Comparison of ENCODE assay signal across 27 cellular contexts in the genomic region with DNA sequence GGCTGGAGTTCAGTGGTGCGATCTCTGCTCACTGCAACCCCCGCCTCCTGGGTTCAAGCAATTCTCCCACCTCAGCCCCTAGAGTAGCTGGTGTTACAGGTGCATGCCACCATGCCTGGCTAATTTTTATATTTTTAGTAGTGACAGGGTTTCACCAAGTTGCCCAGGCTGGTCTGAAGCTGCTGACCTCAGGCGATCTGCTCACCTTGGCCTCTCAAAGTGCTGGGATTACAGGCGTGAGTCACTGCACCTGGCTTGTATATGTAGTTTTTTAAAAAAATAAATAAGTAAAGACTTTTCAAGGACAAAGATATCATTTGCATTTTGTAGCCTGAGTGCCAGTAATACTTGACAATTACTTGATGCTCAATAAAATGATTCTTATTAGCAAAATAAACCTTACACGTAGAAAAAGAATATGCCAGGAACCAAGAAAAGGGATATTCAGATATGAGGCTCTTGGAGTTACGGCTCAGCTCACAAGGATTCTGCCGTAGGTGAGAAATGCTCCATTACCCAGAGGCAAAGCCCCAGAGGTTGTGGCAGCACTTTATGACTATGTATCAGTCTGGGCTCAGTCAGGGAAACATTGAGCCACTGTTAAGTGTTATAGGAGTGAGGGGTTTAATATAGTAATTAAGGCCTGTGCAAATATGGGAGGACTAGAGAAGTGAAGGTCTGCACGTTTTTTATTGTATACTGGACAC.
DNase-seq lines count a peak whose midpoint lies in the region; ATAC-seq and TF ChIP-seq lines count a peak whose summit lies in the region.
"Had no signal": no experiment of that assay in that cellular context is flagged by ENCODE, and none has a peak within 500 bp of the region (broad histone marks: within the 10 kb centered on the region; RNA-seq: fewer than 3 reads in every experiment).

No MANE protein-coding gene starts in this region.

- no peak overlapping the region for H3K23ac ChIP-seq in IMR-90 (ENCODE audit: low read depth, low read length)

- H2BK120ac ChIP-seq in IMR-90 (ENCODE audit: low read depth, low read length), result no peak overlapping the region

- peaks cover 25% of the 10 kb centered on the region for H4K20me1 ChIP-seq in IMR-90 (ENCODE audit: insufficient read depth, low read length)
- H4K20me1 ChIP-seq in neural progenitor cell (ENCODE audit: low read depth), result no peaks in the 10 kb centered on the region

- no peak overlapping the region for H3K27ac Mint-ChIP-seq in neural progenitor cell
- no peak overlapping the region for H3K27ac Mint-ChIP-seq in stimulated activated naive CD8-positive, alpha-beta T cell treated with anti-CD3 and anti-CD28 coated beads, Interleukin-15, amount 100 ng/mL, for 72 hours
- H3K27ac Mint-ChIP-seq: activated B cell treated with CpG ODN at 0.5 μM for 24 hours; activated naive CD4-positive, alpha-beta T cell treated with anti-CD3 and anti-CD28 coated beads, Interleukin-2, amount 50 U/mL, for 24 hours; type B pancreatic cell had no signal

- no TSS peak for BruUV-seq in IMR-90 (replicated peaks; lab: Mats Ljungman, UMichigan)

- no peak overlapping the region for H3K4ac ChIP-seq in IMR-90 (ENCODE audit: low read depth, low read length)

- H3K4me3 ChIP-seq in IMR-90 (ENCODE audit: insufficient read depth, low read depth, low read length) (no peak overlapping the region), esophagus (ENCODE audit: low read depth in 1 of 2, low read length in 2 of 2) (no peak overlapping the region), neural progenitor cell (no peak overlapping the region)
- H3K4me3 ChIP-seq: breast epithelium, gastrocnemius medialis, left lung, Peyer's patch, SJCRH30 had no signal

- H3K36me3 Mint-ChIP-seq in neural progenitor cell, result peaks cover 9% of the 10 kb centered on the region

- intact Hi-C loops in IMR-90 (cut with micrococcal nuclease), result no loop called here

- no peak overlapping the region for H2AK9ac ChIP-seq in IMR-90 (replicated peaks; ENCODE audit: low read depth, low read length, poor library complexity)

- H3K27me3 ChIP-seq in IMR-90 (ENCODE audit: control insufficient read depth, insufficient read depth, low read length), result no peaks in the 10 kb centered on the region
- no peaks in the 10 kb centered on the region for H3K27me3 ChIP-seq in esophagus (ENCODE audit: control insufficient read depth in 1 of 2, insufficient read depth in 2 of 2, low read length in 2 of 2)
- no peaks in the 10 kb centered on the region for H3K27me3 ChIP-seq in neural progenitor cell
- H3K27me3 ChIP-seq: breast epithelium, gastrocnemius medialis, left lung, Peyer's patch, SJCRH30 had no signal

- peaks cover 4% of the 10 kb centered on the region for H3K9me3 Mint-ChIP-seq in neural progenitor cell
- H3K9me3 Mint-ChIP-seq in stimulated activated naive CD8-positive, alpha-beta T cell treated with anti-CD3 and anti-CD28 coated beads, Interleukin-15, amount 100 ng/mL, for 72 hours, result peaks cover 5 to 8% of the 10 kb centered on the region in 2 donors
- H3K9me3 Mint-ChIP-seq: activated naive CD4-positive, alpha-beta T cell treated with anti-CD3 and anti-CD28 coated beads, Interleukin-2, amount 50 U/mL, for 24 hours; type B pancreatic cell had no signal

- H4K8ac ChIP-seq in IMR-90 (ENCODE audit: low read depth in 2 of 2, low read length in 2 of 2), result no peak overlapping the region

- POLR2A ChIA-PET in IMR-90 (lab: Charles Lee; ENCODE audit: unreplicated experiment), result no interaction called here

- no peak overlapping the region for H3K27ac ChIP-seq in IMR-90 (ENCODE audit: insufficient read depth, low read length)
- H3K27ac ChIP-seq in esophagus (ENCODE audit: low read depth in 2 of 2, low read length in 1 of 2), result peak overlapping the region; percentile 44 to 83
- peak overlapping the region; percentile 82 for H3K27ac ChIP-seq in neural progenitor cell
- H3K27ac ChIP-seq: breast epithelium, gastrocnemius medialis, Peyer's patch, SJCRH30 had no signal

- dilution Hi-C loops in IMR-90 (cut with HindIII; ENCODE audit: low sequenced_read_pairs, unreplicated experiment), result no loop called here

- H3K18ac ChIP-seq in IMR-90 (ENCODE audit: low read depth, low read length), result no peak overlapping the region

- H3K36me3 ChIP-seq in IMR-90 (ENCODE audit: control insufficient read depth, insufficient read depth, low read length) (no peaks in the 10 kb centered on the region; the same call in 1 of the 2 replicates), esophagus (ENCODE audit: control insufficient read depth in 2 of 2, insufficient read depth in 2 of 2, low read length in 1 of 2) (no peaks in the 10 kb centered on the region), neural progenitor cell (no peaks in the 10 kb centered on the region)
- H3K36me3 ChIP-seq: breast epithelium, gastrocnemius medialis, left lung, Peyer's patch, SJCRH30 had no signal

- H3K4me2 ChIP-seq in IMR-90 (ENCODE audit: low read depth, low read length) (no peak overlapping the region), neural progenitor cell (peak overlapping the region; percentile 63)

- H2AFZ ChIP-seq in IMR-90 (replicated peaks; ENCODE audit: low read length, poor library complexity) (no peak overlapping the region), neural progenitor cell (replicated peaks) (no peak overlapping the region)

- H2BK15ac ChIP-seq in IMR-90 (ENCODE audit: low read depth, low read length), result peak overlapping the region; percentile 12; the same call in 1 of the 3 replicates

- TF ChIP-seq POLR2A in IMR-90 (IDR thresholded peaks at IDR 0.05; ENCODE audit: low read depth, low read length), result no peak

- no peak overlapping the region for H2AK5ac ChIP-seq in IMR-90 (ENCODE audit: low read depth, low read length)

- in situ Hi-C loops in IMR-90 (cut with MboI; ENCODE audit: low sequenced_read_pairs), result no loop called here

- H3K4me1 Mint-ChIP-seq in neural progenitor cell, result peaks cover 6% of the 10 kb centered on the region
- H3K4me1 Mint-ChIP-seq in stimulated activated naive CD8-positive, alpha-beta T cell treated with anti-CD3 and anti-CD28 coated beads, Interleukin-15, amount 100 ng/mL, for 72 hours, result no peaks in the 10 kb centered on the region
- H3K4me1 Mint-ChIP-seq: activated B cell treated with CpG ODN at 0.5 μM for 24 hours; activated naive CD4-positive, alpha-beta T cell treated with anti-CD3 and anti-CD28 coated beads, Interleukin-2, amount 50 U/mL, for 24 hours had no signal

- no peak overlapping the region for H4K5ac ChIP-seq in IMR-90 (ENCODE audit: low read depth, low read length)

- CTCF ChIA-PET in IMR-90 (lab: Yijun Ruan, JAX), result no interaction called here

- no peak for TF ChIP-seq CTCF in IMR-90 (conservative IDR thresholded peaks at IDR 0.05; ENCODE audit: low read depth, low read length)
- TF ChIP-seq CTCF in neural progenitor cell (IDR thresholded peaks at IDR 0.05), result no peak

- H3K27me3 Mint-ChIP-seq in neural progenitor cell (ENCODE audit: insufficient read depth, low read depth), result no peaks in the 10 kb centered on the region
- no peaks in the 10 kb centered on the region for H3K27me3 Mint-ChIP-seq in stimulated activated naive CD8-positive, alpha-beta T cell treated with anti-CD3 and anti-CD28 coated beads, Interleukin-15, amount 100 ng/mL, for 72 hours
- H3K27me3 Mint-ChIP-seq: activated B cell treated with CpG ODN at 0.5 μM for 24 hours; activated naive CD4-positive, alpha-beta T cell treated with anti-CD3 and anti-CD28 coated beads, Interleukin-2, amount 50 U/mL, for 24 hours; type B pancreatic cell had no signal

- no peak overlapping the region for H3K9ac ChIP-seq in IMR-90 (ENCODE audit: low read depth, low read length)
- no peak overlapping the region for H3K9ac ChIP-seq in neural progenitor cell

- 0 out of 2 replicates have a peak overlapping the region, but pooled peaks have one; percentile 10 for H3K14ac ChIP-seq in IMR-90 (replicated peaks; ENCODE audit: low read depth, low read length)

- DNase-seq in IMR-90, result no peak
- DNase-seq in NCI-H774 (lab: John Stamatoyannopoulos, UW), result peak; percentile 62
- DNase-seq in neural progenitor cell (ENCODE audit: low spot score), result no peak
- no peak for DNase-seq in cortex of kidney (lab: John Stamatoyannopoulos, UW)
- no peak for DNase-seq in stimulated activated naive CD8-positive, alpha-beta T cell treated with anti-CD3 and anti-CD28 coated beads, Interleukin-15, amount 100 ng/mL, for 72 hours
- DNase-seq in NCI-H2171 treated with DMSO at 0.1 percent for 48 hours (lab: John Stamatoyannopoulos, UW), result no peak
- no peak for DNase-seq in stimulated activated naive CD4-positive, alpha-beta T cell (lab: John Stamatoyannopoulos, UW)
- DNase-seq: activated B cell treated with CpG ODN at 0.5 μM for 24 hours; activated CD4-positive, alpha-beta T cell treated with anti-CD3 and anti-CD28 coated beads, Interleukin-2, amount 50 U/mL, for 48 hours; activated CD8-positive, alpha-beta memory T cell treated with anti-CD3 and anti-CD28 coated beads, Interleukin-2, amount 50 U/mL, for 48 hours; amygdala; DMS79; effector memory CD4-positive, alpha-beta T cell; gastrocnemius medialis; GF-D8; HCEC 1CT; left lung; mesendoderm; NCI-H1436 treated with DMSO at 0.1 percent for 48 hours; nucleus accumbens; Peyer's patch; SJCRH30; T1000 had no signal

- H3F3A ChIP-seq in neural progenitor cell (ENCODE audit: low read depth), result peaks cover 14% of the 10 kb centered on the region

- H3K9me3 ChIP-seq in IMR-90 (ENCODE audit: control insufficient read depth, insufficient read depth, low read length), result no peaks in the 10 kb centered on the region
- H3K9me3 ChIP-seq in esophagus (ENCODE audit: control insufficient read depth in 2 of 2, insufficient read depth in 1 of 2, low read depth in 1 of 2, low read length in 1 of 2), result no peaks in the 10 kb centered on the region
- H3K9me3 ChIP-seq in neural progenitor cell (ENCODE audit: low read depth), result no peaks in the 10 kb centered on the region
- H3K9me3 ChIP-seq: SJCRH30 had no signal

- no peak overlapping the region for H4K91ac ChIP-seq in IMR-90 (ENCODE audit: insufficient read depth, low read depth, low read length)

- peaks cover 29% of the 10 kb centered on the region for H3K4me1 ChIP-seq in IMR-90 (ENCODE audit: control insufficient read depth, insufficient read depth, low read length)
- H3K4me1 ChIP-seq in esophagus (ENCODE audit: control insufficient read depth in 2 of 2, insufficient read depth in 2 of 2, low read length in 1 of 2), result peaks cover 0 to 4% of the 10 kb centered on the region in 2 donors
- H3K4me1 ChIP-seq in neural progenitor cell, result peaks cover 41% of the 10 kb centered on the region
- H3K4me1 ChIP-seq: breast epithelium, gastrocnemius medialis, Peyer's patch, SJCRH30 had no signal

- no peak for TF ChIP-seq RAD21 in IMR-90 (IDR thresholded peaks at IDR 0.05; ENCODE audit: low read length)

- WGBS in IMR-90 (ENCODE audit: extremely low coverage in 2 of 2, insufficient read length in 1 of 2), 2 experiments, result no CpG with 5 or more reads among the region's 8 CpGs
- WGBS in esophagus, 2 donors, result 58 to 67% methylated on average over 8 of the region's 8 CpGs

- H2BK20ac ChIP-seq in IMR-90 (ENCODE audit: low read depth, low read length), result no peak overlapping the region

- H3K4me3 Mint-ChIP-seq in neural progenitor cell, result no peak overlapping the region
- H3K4me3 Mint-ChIP-seq in stimulated activated naive CD8-positive, alpha-beta T cell treated with anti-CD3 and anti-CD28 coated beads, Interleukin-15, amount 100 ng/mL, for 72 hours, result no peak overlapping the region
- H3K4me3 Mint-ChIP-seq: activated B cell treated with CpG ODN at 0.5 μM for 24 hours; activated naive CD4-positive, alpha-beta T cell treated with anti-CD3 and anti-CD28 coated beads, Interleukin-2, amount 50 U/mL, for 24 hours; type B pancreatic cell had no signal

- no peak for ATAC-seq in IMR-90 (ENCODE audit: low read depth)
- ATAC-seq in stimulated activated naive CD8-positive, alpha-beta T cell treated with anti-CD3 and anti-CD28 coated beads, Interleukin-15, amount 100 ng/mL, for 72 hours, result no peak
- ATAC-seq: gastrocnemius medialis, left lung had no signal

- no peak overlapping the region for H2BK5ac ChIP-seq in IMR-90 (ENCODE audit: low read depth, low read length, poor library complexity, severe bottlenecking)

- H3K79me1 ChIP-seq in IMR-90 (ENCODE audit: low read depth in 1 of 2, low read length in 2 of 2), result peaks cover 33 to 52% of the 10 kb centered on the region in 2 experiments

- H3K56ac ChIP-seq in IMR-90 (ENCODE audit: extremely low read depth, insufficient read depth, low read length), result no peak overlapping the region

- H3K9me1 ChIP-seq in IMR-90 (ENCODE audit: insufficient read depth, low read length), result peaks cover 12% of the 10 kb centered on the region

- H3K79me2 ChIP-seq in neural progenitor cell (ENCODE audit: low read depth), result peaks cover 15% of the 10 kb centered on the region
